In the genomic region with DNA sequence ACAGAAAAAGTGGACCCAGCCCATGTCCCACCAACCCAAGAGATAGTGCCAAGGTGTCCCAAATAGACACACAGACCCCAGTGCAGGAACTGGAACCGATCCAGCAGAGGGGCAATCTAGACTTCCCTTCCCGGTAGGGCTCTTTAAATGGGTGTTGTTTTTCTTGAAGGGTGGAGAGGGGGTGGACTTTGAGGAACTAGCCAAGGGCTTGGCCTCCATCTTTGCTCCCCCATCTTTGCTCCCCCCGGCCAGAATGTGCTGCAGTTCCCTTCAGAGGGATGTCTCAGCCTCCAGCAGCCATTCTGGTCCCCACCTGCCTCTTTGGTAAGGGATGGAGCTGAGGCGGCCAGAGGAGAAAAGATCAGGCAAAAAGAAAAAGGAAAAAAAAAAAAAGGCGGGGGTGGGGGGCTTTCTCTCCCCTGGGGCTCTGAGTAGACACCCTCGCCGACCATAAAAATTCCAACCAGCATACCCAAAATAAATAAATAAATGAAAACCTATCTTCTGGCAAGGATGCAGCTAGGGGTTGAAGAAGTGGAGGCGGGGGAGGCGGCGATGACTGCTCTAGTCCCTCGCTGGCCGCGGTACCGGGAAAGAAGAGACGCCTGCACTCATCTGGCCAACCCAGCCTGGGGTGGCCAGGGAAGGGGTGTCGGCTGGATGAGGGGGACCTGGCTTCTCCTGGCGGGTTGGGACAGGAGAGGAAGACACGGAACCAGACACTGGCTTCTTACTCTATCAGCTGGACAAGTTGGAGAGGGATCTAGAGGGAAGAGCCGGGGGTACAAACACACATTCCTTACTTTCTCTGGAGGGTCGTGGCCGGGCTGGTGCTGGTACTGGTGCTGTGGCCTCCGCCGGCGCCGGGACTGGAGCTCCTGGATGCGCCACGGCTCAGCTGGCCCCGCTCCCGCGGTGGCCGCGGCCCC, we compare ENCODE assay signal across 8 cellular contexts. TPM values are rescaled to one million over a fixed set of nuclear protein-coding genes. Genes with fewer than 3 reads are reported as not detected.
A peak's percentile ranks its signal among the peaks of the same experiment; 100 is the strongest.
DNase-seq lines count a peak whose midpoint lies in the region; ATAC-seq and TF ChIP-seq lines count a peak whose summit lies in the region.

No MANE protein-coding gene starts in this region.

- intact Hi-C loops in prostate gland (cut with DNase I) = loop anchor here (5.0 kb wide), 1 partner anchor 38 kb away; the partner anchor contains the start of gene IQSEC2

- H3K27me3 ChIP-seq in prostate gland (replicated peaks; ENCODE audit: insufficient read depth) = no peaks in the 10 kb centered on the region
- peaks cover 58% of the 10 kb centered on the region for H3K27me3 ChIP-seq in foreskin keratinocyte

- H3K27ac ChIP-seq in prostate gland (peak overlapping the region in 1 of 2 donors; percentile 38), foreskin keratinocyte (no peak overlapping the region)

- no peak for TF ChIP-seq POLR2A in prostate gland (IDR thresholded peaks at IDR 0.05)

- DNase-seq in G401 (ENCODE audit: low spot score) (peak; percentile 31), foreskin fibroblast (peak in 1 of 2 donors; percentile 21), prostate gland (ENCODE audit: low spot score) (no peak), foreskin keratinocyte (no peak), cerebellum (ENCODE audit: low spot score) (no peak)
- no peak for DNase-seq in activated CD4-positive, CD25-positive, alpha-beta regulatory T cell (lab: John Stamatoyannopoulos, UW)
- no peak for DNase-seq in activated effector memory CD4-positive, alpha-beta T cell treated with Interleukin-2 at 50 U/mL for 16 hours

- no peaks in the 10 kb centered on the region for H3K4me1 ChIP-seq in prostate gland (replicated peaks)
- no peaks in the 10 kb centered on the region for H3K4me1 ChIP-seq in foreskin keratinocyte

- ATAC-seq in SK-N-SH treated with all-trans-retinoic acid at 6 μM for 48 hours = peak; percentile 10; the same call in 1 of the 3 replicates
- no peak for ATAC-seq in foreskin keratinocyte

- 3% methylated on average over 19 of the region's 32 CpGs for WGBS in prostate gland

- in situ Hi-C loops in G401 (cut with HindIII; ENCODE audit: low sequenced_read_pairs) = no loop called here

- H3K9me3 ChIP-seq in prostate gland = no peaks in the 10 kb centered on the region

- peak overlapping the region; percentile 53 to 64 for H3K4me3 ChIP-seq in foreskin fibroblast (ENCODE audit: low read depth in 1 of 2, low read length in 2 of 2)
- H3K4me3 ChIP-seq in prostate gland = peak overlapping the region; percentile 41 to 48

- no peaks in the 10 kb centered on the region for H3K36me3 ChIP-seq in prostate gland

- TF ChIP-seq CTCF in foreskin fibroblast (IDR thresholded peaks at IDR 0.05; ENCODE audit: low read depth, low read length) (no peak), prostate gland (IDR thresholded peaks at IDR 0.05) (no peak), foreskin keratinocyte (conservative IDR thresholded peaks at IDR 0.05) (no peak)

TF ChIP-seq in SK-N-SH treated with all-trans-retinoic acid at 6 μM for 48 hours, 23 proteins besides CTCF, POLR2A, EP300 and RAD21:
- TF ChIP-seq, protein P1, sequence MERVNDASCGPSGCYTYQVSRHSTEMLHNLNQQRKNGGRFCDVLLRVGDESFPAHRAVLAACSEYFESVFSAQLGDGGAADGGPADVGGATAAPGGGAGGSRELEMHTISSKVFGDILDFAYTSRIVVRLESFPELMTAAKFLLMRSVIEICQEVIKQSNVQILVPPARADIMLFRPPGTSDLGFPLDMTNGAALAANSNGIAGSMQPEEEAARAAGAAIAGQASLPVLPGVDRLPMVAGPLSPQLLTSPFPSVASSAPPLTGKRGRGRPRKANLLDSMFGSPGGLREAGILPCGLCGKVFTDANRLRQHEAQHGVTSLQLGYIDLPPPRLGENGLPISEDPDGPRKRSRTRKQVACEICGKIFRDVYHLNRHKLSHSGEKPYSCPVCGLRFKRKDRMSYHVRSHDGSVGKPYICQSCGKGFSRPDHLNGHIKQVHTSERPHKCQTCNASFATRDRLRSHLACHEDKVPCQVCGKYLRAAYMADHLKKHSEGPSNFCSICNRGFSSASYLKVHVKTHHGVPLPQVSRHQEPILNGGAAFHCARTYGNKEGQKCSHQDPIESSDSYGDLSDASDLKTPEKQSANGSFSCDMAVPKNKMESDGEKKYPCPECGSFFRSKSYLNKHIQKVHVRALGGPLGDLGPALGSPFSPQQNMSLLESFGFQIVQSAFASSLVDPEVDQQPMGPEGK (CRISPR knock-in tag; IDR thresholded peaks at IDR 0.05; ENCODE audit: borderline replicate concordance) = no peak
- TF ChIP-seq, protein P2, sequence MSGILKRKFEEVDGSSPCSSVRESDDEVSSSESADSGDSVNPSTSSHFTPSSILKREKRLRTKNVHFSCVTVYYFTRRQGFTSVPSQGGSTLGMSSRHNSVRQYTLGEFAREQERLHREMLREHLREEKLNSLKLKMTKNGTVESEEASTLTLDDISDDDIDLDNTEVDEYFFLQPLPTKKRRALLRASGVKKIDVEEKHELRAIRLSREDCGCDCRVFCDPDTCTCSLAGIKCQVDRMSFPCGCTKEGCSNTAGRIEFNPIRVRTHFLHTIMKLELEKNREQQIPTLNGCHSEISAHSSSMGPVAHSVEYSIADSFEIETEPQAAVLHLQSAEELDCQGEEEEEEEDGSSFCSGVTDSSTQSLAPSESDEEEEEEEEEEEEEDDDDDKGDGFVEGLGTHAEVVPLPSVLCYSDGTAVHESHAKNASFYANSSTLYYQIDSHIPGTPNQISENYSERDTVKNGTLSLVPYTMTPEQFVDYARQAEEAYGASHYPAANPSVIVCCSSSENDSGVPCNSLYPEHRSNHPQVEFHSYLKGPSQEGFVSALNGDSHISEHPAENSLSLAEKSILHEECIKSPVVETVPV (CRISPR knock-in tag; IDR thresholded peaks at IDR 0.05) = no peak
- TF ChIP-seq ZNF565 (CRISPR knock-in tag; conservative IDR thresholded peaks at IDR 0.05; ENCODE audit: low read depth) (no peak), SNAI2 (CRISPR knock-in tag; IDR thresholded peaks at IDR 0.05) (no peak), CSDC2 (CRISPR knock-in tag; IDR thresholded peaks at IDR 0.05) (no peak), ISL1 (CRISPR knock-in tag; IDR thresholded peaks at IDR 0.05) (no peak), RARB (CRISPR knock-in tag; IDR thresholded peaks at IDR 0.05) (no peak), GLIS3 (CRISPR knock-in tag; IDR thresholded peaks at IDR 0.05) (no peak), TOX (CRISPR knock-in tag; IDR thresholded peaks at IDR 0.05; ENCODE audit: borderline replicate concordance) (no peak), OSR1 (CRISPR knock-in tag; IDR thresholded peaks at IDR 0.05) (no peak), ARNTL (CRISPR knock-in tag; IDR thresholded peaks at IDR 0.05; ENCODE audit: borderline replicate concordance, low read depth) (no peak), ZFP3 (CRISPR knock-in tag; IDR thresholded peaks at IDR 0.05) (no peak), ZC3H10 (CRISPR knock-in tag; IDR thresholded peaks at IDR 0.05) (no peak), ZNF70 (CRISPR knock-in tag; IDR thresholded peaks at IDR 0.05) (no peak), ESRRG (CRISPR knock-in tag; IDR thresholded peaks at IDR 0.05) (no peak), BACH2 (CRISPR knock-in tag; IDR thresholded peaks at IDR 0.05; ENCODE audit: borderline replicate concordance) (no peak)
- TF ChIP-seq, protein P3, sequence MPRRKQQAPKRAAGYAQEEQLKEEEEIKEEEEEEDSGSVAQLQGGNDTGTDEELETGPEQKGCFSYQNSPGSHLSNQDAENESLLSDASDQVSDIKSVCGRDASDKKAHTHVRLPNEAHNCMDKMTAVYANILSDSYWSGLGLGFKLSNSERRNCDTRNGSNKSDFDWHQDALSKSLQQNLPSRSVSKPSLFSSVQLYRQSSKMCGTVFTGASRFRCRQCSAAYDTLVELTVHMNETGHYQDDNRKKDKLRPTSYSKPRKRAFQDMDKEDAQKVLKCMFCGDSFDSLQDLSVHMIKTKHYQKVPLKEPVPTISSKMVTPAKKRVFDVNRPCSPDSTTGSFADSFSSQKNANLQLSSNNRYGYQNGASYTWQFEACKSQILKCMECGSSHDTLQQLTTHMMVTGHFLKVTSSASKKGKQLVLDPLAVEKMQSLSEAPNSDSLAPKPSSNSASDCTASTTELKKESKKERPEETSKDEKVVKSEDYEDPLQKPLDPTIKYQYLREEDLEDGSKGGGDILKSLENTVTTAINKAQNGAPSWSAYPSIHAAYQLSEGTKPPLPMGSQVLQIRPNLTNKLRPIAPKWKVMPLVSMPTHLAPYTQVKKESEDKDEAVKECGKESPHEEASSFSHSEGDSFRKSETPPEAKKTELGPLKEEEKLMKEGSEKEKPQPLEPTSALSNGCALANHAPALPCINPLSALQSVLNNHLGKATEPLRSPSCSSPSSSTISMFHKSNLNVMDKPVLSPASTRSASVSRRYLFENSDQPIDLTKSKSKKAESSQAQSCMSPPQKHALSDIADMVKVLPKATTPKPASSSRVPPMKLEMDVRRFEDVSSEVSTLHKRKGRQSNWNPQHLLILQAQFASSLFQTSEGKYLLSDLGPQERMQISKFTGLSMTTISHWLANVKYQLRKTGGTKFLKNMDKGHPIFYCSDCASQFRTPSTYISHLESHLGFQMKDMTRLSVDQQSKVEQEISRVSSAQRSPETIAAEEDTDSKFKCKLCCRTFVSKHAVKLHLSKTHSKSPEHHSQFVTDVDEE (CRISPR knock-in tag; IDR thresholded peaks at IDR 0.05) = no peak

RNA-seq across cellular contexts. Expression of gene IQSEC2, which starts 38.5 kb away (rescaled TPM):
- total RNA-seq in G401 (2014; rRNA removed; shearing (Covaris generic)) = 16.0 and 18.4 TPM in 2 replicates
- total RNA-seq in prostate gland (10 to 100 TPM; 19.8 to 38.7 TPM), foreskin keratinocyte (4.8 and 6.0 TPM in 2 replicates), cerebellum (10.9 TPM)
- polyA plus RNA-seq in foreskin keratinocyte = 4.8 and 5.4 TPM in 2 replicates
